8 cellular contexts compared by ENCODE assay signal in the genomic region with DNA sequence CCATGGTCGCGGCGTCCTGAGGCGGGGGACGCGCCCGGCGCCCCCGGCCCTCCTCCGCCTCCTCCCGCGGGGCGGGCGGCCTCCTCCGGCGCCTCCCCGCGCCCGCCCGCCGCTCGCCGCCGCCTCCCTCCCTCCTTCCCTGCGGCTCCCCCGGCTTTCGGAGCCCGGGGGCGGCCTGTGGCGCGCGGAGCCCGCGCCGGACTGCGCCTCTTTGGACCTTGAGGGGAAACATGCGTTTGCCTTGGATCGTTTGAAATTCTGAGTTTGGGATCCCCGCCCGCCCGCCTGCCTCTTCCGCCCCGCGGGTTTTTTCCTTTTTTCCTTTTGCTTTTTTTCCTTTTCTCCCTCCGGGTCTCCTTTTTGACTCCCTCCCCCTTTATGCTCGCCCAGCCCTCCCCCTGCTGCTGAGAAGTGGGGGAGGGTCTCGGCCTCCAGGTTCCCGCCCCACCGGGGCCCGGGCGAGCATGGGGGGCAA. TPM values are rescaled to one million over a fixed set of nuclear protein-coding genes. Genes with fewer than 3 reads are reported as not detected.
A peak's percentile ranks its signal among the peaks of the same experiment; 100 is the strongest.
DNase-seq lines count a peak whose midpoint lies in the region; ATAC-seq, FAIRE-seq and TF ChIP-seq lines count a peak whose summit lies in the region.

No MANE protein-coding gene starts in this region.

- TF ChIP-seq CTCF in RWPE2 (IDR thresholded peaks at IDR 0.05; ENCODE audit: poor library complexity, severe bottlenecking) (no peak), bronchial epithelial cell (IDR thresholded peaks at IDR 0.05; ENCODE audit: insufficient read depth, low read length, severe bottlenecking) (no peak), D721Med (IDR thresholded peaks at IDR 0.05; ENCODE audit: insufficient read depth, missing control alignments) (no peak)

- no peaks in the 10 kb centered on the region for H3K9me3 ChIP-seq in RWPE2 (ENCODE audit: severe bottlenecking)

- peak overlapping the region; percentile 53 for H3K27ac ChIP-seq in RWPE2 (ENCODE audit: poor library complexity, severe bottlenecking)

- peak; percentile 45 for DNase-seq in NCI-H82 (lab: John Stamatoyannopoulos, UW)
- no peak for DNase-seq in NCI-H82 treated with DMSO at 0.1 percent for 48 hours (lab: John Stamatoyannopoulos, UW; ENCODE audit: unreplicated experiment)
- no peak for DNase-seq in RWPE2 (ENCODE audit: low spot score)
- no peak for DNase-seq in bronchial epithelial cell (ENCODE audit: low read depth)
- DNase-seq in left lobe of liver (ENCODE audit: low spot score), result peak; percentile 47
- DNase-seq in stimulated activated CD8-positive, alpha-beta memory T cell treated with anti-CD3 and anti-CD28 coated beads, Interleukin-4, amount 100 ng/mL, for 48 hours, result peak; percentile 44
- no peak for DNase-seq in D721Med (ENCODE audit: insufficient read length, low spot score)

- H3K27me3 ChIP-seq in RWPE2 (ENCODE audit: insufficient read depth, poor library complexity, severe bottlenecking) (no peaks in the 10 kb centered on the region), bronchial epithelial cell (ENCODE audit: control insufficient read depth, insufficient read depth, low read length) (no peaks in the 10 kb centered on the region)

- peaks cover 20% of the 10 kb centered on the region for H3K4me1 ChIP-seq in RWPE2 (ENCODE audit: insufficient read depth, poor library complexity, severe bottlenecking)

- ATAC-seq in HG02870 (IDR thresholded peaks at IDR 0.05; ENCODE audit: unreplicated experiment), result peak; percentile 27
- ATAC-seq in RWPE2 (ENCODE audit: low read depth), result no peak
- ATAC-seq in left lobe of liver, result peak; percentile 29

- H3K36me3 ChIP-seq in RWPE2 (ENCODE audit: low read depth) (0 out of 2 replicates have a peak, but pooled peaks cover 6% of the 10 kb centered on the region), bronchial epithelial cell (ENCODE audit: control insufficient read depth, insufficient read depth, low read length) (no peaks in the 10 kb centered on the region)

- FAIRE-seq in bronchial epithelial cell (lab: Jason Lieb, UNC) (no peak), D721Med (lab: Jason Lieb, UNC) (no peak)

- H3K4me3 ChIP-seq in RWPE2 (ENCODE audit: severe bottlenecking) (peak overlapping the region; percentile 86), bronchial epithelial cell (ENCODE audit: low read depth, low read length) (peak overlapping the region; percentile 54)

RNA-seq across cellular contexts. Expression of gene ZNRF1, which starts 0.4 kb away (rescaled TPM):
- total RNA-seq in bronchial epithelial cell, result 10.8 and 13.8 TPM in 2 replicates
- 14.0 TPM for total RNA-seq in left lobe of liver

RNA-seq across cellular contexts. Expression of gene WDR59, which starts 14.3 kb away (rescaled TPM):
- total RNA-seq in bronchial epithelial cell (7.6 and 12.5 TPM in 2 replicates), left lobe of liver (51.9 TPM)

Comparison
In these comparisons a context has a peak if more than half of its experiments do, and no peak if none do; other contexts are left out.
1. DNase-seq: peak in NCI-H82 (single experiment), left lobe of liver (single experiment) and stimulated activated CD8-positive, alpha-beta memory T cell treated with anti-CD3 and anti-CD28 coated beads, Interleukin-4, amount 100 ng/mL, for 48 hours (single experiment); none in NCI-H82 treated with DMSO at 0.1 percent for 48 hours (single experiment), RWPE2 (single experiment), bronchial epithelial cell (single experiment) and D721Med (single experiment).